Comparison of ENCODE assay signal across 1 cellular context in the genomic region with DNA sequence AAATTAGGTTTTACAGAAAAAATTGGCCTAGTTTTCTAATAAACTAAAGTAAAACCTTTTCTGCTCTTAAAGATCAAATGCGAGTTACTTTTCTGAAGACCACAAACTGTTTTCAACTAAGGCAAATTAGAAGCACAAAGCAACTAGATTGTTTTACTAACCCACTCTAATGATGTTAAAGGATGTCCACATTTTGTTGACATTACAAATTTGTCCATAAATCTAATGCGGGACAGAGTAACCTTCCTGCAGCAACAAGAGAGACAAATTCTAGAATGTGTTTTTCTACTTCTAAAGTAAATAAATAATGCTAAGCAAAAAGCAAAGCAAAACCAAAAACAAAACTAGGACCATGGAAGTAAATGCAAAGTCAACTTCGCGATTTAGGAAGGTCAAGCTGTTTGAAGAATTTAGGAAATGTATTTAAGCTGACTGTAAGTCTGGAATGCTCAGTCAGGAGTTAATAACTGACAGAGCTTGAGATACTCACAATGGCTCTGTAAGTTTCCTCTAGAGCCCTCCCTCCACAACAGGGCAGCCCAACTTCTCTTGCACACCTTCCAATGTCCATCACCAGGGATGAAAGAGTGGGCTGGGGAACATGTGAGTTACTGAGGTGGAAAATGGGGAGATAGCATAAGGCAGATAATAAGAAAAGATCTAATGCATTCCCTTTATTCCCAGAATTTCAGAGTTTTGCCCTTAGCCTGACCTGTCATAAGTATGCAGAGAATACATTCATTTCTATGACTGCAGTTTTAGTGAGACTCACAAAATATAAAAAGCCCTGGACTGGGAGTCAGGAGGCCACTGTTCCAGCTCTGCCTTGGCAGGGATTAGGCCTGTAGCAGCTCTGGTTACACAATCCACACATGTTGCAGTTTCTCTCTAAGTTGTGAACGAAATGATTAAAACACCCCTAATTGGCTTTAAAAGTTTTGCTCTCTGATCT.
TF ChIP-seq lines count a peak whose summit lies in the region.

No MANE protein-coding gene starts in this region.

TF ChIP-seq in HepG2, 621 proteins besides CTCF, POLR2A, EP300 and RAD21 (continued from another document and continues in another):
- TF ChIP-seq ZMYM4 (CRISPR knock-in tag; IDR thresholded peaks at IDR 0.05) (peak; percentile 83), ZNF382 (CRISPR knock-in tag; IDR thresholded peaks at IDR 0.05; ENCODE audit: borderline replicate concordance) (no peak), ADNP (CRISPR knock-in tag; IDR thresholded peaks at IDR 0.05) (no peak), XRCC5 (optimal IDR thresholded peaks at IDR 0.05; ENCODE audit: low read length) (no peak), NCOA5 (CRISPR knock-in tag; IDR thresholded peaks at IDR 0.05) (no peak), NR2F1 (CRISPR knock-in tag; IDR thresholded peaks at IDR 0.05) (no peak), SOX13 (IDR thresholded peaks at IDR 0.05) (no peak), SOX13 (CRISPR knock-in tag; conservative IDR thresholded peaks at IDR 0.05 in 1 of 2, IDR thresholded peaks at IDR 0.05 in 1 of 2) (peak in 1 of 2 experiments; percentile 68; a peak in 2 of 4 replicates), ZNF816 (CRISPR knock-in tag; IDR thresholded peaks at IDR 0.05; ENCODE audit: borderline replicate concordance) (no peak), GRHL1 (CRISPR knock-in tag; conservative IDR thresholded peaks at IDR 0.05) (no peak), ARNT2 (CRISPR knock-in tag; IDR thresholded peaks at IDR 0.05; ENCODE audit: low read depth) (no peak), ZNF431 (CRISPR knock-in tag; IDR thresholded peaks at IDR 0.05; ENCODE audit: borderline replicate concordance, low read depth) (no peak), ZNF3 (CRISPR knock-in tag; IDR thresholded peaks at IDR 0.05) (no peak), RCOR2 (CRISPR knock-in tag; IDR thresholded peaks at IDR 0.05) (peak; percentile 58; the same call in 1 of the 2 replicates), NKX3-1 (CRISPR knock-in tag; IDR thresholded peaks at IDR 0.05) (no peak), ZSCAN12 (CRISPR knock-in tag; IDR thresholded peaks at IDR 0.05) (no peak), TAF1 (CRISPR knock-in tag; IDR thresholded peaks at IDR 0.05) (no peak), FIP1L1 (IDR thresholded peaks at IDR 0.05; ENCODE audit: borderline replicate concordance, insufficient read depth, low read depth, low read length) (no peak), SUZ12 (IDR thresholded peaks at IDR 0.05; ENCODE audit: low read depth, low read length) (no peak), ZNF430 (CRISPR knock-in tag; IDR thresholded peaks at IDR 0.05) (no peak), ZNF10 (CRISPR knock-in tag; IDR thresholded peaks at IDR 0.05; ENCODE audit: borderline replicate concordance, low read depth) (no peak), FOXO4 (CRISPR knock-in tag; conservative IDR thresholded peaks at IDR 0.05) (no peak), YEATS2 (CRISPR knock-in tag; IDR thresholded peaks at IDR 0.05; ENCODE audit: borderline replicate concordance) (no peak), ZNF749 (CRISPR knock-in tag; IDR thresholded peaks at IDR 0.05; ENCODE audit: borderline replicate concordance) (no peak), ZNF577 (CRISPR knock-in tag; IDR thresholded peaks at IDR 0.05; ENCODE audit: borderline replicate concordance, low read depth) (no peak), ZNF543 (CRISPR knock-in tag; IDR thresholded peaks at IDR 0.05) (no peak), MTF2 (CRISPR knock-in tag; IDR thresholded peaks at IDR 0.05; ENCODE audit: borderline replicate concordance) (no peak), BCL6 (CRISPR knock-in tag; IDR thresholded peaks at IDR 0.05) (peak; percentile 69; the same call in 1 of the 2 replicates), MEIS2 (CRISPR knock-in tag; IDR thresholded peaks at IDR 0.05) (no peak), MED1 (CRISPR knock-in tag; IDR thresholded peaks at IDR 0.05) (peak; percentile 54; the same call in 1 of the 2 replicates), FOXP1 (IDR thresholded peaks at IDR 0.05) (no peak), FOXP1 (CRISPR knock-in tag; IDR thresholded peaks at IDR 0.05) (peak; percentile 55; the same call in 1 of the 2 replicates), KAT8 (CRISPR knock-in tag; IDR thresholded peaks at IDR 0.05) (peak; percentile 44; the same call in 1 of the 2 replicates), RBM39 (IDR thresholded peaks at IDR 0.05; ENCODE audit: low read depth, low read length, poor library complexity, severe bottlenecking) (no peak), AKAP8 (CRISPR knock-in tag; IDR thresholded peaks at IDR 0.05) (no peak), TCF7 (IDR thresholded peaks at IDR 0.05; ENCODE audit: low read depth) (peak; percentile 36; the same call in 1 of the 2 replicates), MAFK (conservative IDR thresholded peaks at IDR 0.05 in 1 of 2, IDR thresholded peaks at IDR 0.05 in 1 of 2; ENCODE audit: low read length in 2 of 2) (peak; percentile 70 to 80), ZNF549 (CRISPR knock-in tag; IDR thresholded peaks at IDR 0.05) (no peak), ZBTB33 (CRISPR knock-in tag; IDR thresholded peaks at IDR 0.05) (no peak), ZNF780A (CRISPR knock-in tag; IDR thresholded peaks at IDR 0.05) (no peak), RNF219 (CRISPR knock-in tag; IDR thresholded peaks at IDR 0.05) (no peak)
- TF ChIP-seq, protein P1, sequence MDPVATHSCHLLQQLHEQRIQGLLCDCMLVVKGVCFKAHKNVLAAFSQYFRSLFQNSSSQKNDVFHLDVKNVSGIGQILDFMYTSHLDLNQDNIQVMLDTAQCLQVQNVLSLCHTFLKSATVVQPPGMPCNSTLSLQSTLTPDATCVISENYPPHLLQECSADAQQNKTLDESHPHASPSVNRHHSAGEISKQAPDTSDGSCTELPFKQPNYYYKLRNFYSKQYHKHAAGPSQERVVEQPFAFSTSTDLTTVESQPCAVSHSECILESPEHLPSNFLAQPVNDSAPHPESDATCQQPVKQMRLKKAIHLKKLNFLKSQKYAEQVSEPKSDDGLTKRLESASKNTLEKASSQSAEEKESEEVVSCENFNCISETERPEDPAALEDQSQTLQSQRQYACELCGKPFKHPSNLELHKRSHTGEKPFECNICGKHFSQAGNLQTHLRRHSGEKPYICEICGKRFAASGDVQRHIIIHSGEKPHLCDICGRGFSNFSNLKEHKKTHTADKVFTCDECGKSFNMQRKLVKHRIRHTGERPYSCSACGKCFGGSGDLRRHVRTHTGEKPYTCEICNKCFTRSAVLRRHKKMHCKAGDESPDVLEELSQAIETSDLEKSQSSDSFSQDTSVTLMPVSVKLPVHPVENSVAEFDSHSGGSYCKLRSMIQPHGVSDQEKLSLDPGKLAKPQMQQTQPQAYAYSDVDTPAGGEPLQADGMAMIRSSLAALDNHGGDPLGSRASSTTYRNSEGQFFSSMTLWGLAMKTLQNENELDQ (CRISPR knock-in tag; IDR thresholded peaks at IDR 0.05; ENCODE audit: borderline replicate concordance), result no peak
- TF ChIP-seq, protein P2, sequence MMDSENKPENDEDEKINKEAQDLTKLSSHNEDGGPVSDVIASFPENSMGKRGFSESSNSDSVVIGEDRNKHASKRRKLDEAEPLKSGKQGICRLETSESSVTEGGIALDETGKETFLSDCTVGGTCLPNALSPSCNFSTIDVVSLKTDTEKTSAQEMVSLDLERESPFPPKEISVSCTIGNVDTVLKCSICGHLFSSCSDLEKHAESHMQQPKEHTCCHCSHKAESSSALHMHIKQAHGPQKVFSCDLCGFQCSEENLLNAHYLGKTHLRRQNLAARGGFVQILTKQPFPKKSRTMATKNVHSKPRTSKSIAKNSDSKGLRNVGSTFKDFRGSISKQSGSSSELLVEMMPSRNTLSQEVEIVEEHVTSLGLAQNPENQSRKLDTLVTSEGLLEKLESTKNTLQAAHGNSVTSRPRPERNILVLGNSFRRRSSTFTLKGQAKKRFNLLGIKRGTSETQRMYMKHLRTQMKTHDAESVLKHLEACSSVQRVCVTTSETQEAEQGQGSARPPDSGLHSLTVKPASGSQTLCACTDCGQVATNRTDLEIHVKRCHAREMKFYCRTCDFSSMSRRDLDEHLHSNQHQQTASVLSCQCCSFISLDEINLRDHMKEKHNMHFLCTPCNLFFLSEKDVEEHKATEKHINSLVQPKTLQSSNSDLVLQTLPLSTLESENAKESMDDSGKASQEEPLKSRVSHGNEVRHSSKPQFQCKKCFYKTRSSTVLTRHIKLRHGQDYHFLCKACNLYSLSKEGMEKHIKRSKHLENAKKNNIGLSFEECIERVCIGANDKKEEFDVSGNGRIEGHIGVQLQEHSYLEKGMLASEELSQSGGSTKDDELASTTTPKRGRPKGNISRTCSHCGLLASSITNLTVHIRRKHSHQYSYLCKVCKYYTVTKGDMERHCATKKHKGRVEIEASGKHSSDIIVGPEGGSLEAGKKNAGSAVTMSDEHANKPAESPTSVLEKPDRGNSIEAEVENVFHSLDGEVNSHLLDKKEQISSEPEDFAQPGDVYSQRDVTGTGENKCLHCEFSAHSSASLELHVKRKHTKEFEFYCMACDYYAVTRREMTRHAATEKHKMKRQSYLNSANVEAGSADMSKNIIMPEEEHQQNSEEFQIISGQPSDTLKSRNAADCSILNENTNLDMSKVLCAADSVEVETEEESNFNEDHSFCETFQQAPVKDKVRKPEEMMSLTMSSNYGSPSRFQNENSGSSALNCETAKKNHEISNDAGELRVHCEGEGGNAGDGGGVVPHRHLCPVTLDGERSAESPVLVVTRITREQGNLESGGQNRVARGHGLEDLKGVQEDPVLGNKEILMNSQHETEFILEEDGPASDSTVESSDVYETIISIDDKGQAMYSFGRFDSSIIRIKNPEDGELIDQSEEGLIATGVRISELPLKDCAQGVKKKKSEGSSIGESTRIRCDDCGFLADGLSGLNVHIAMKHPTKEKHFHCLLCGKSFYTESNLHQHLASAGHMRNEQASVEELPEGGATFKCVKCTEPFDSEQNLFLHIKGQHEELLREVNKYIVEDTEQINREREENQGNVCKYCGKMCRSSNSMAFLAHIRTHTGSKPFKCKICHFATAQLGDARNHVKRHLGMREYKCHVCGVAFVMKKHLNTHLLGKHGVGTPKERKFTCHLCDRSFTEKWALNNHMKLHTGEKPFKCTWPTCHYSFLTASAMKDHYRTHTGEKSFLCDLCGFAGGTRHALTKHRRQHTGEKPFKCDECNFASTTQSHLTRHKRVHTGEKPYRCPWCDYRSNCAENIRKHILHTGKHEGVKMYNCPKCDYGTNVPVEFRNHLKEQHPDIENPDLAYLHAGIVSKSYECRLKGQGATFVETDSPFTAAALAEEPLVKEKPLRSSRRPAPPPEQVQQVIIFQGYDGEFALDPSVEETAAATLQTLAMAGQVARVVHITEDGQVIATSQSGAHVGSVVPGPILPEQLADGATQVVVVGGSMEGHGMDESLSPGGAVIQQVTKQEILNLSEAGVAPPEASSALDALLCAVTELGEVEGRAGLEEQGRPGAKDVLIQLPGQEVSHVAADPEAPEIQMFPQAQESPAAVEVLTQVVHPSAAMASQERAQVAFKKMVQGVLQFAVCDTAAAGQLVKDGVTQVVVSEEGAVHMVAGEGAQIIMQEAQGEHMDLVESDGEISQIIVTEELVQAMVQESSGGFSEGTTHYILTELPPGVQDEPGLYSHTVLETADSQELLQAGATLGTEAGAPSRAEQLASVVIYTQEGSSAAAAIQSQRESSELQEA (CRISPR knock-in tag; IDR thresholded peaks at IDR 0.05; ENCODE audit: not compliant biosample characterization), result no peak
